In the genomic region with DNA sequence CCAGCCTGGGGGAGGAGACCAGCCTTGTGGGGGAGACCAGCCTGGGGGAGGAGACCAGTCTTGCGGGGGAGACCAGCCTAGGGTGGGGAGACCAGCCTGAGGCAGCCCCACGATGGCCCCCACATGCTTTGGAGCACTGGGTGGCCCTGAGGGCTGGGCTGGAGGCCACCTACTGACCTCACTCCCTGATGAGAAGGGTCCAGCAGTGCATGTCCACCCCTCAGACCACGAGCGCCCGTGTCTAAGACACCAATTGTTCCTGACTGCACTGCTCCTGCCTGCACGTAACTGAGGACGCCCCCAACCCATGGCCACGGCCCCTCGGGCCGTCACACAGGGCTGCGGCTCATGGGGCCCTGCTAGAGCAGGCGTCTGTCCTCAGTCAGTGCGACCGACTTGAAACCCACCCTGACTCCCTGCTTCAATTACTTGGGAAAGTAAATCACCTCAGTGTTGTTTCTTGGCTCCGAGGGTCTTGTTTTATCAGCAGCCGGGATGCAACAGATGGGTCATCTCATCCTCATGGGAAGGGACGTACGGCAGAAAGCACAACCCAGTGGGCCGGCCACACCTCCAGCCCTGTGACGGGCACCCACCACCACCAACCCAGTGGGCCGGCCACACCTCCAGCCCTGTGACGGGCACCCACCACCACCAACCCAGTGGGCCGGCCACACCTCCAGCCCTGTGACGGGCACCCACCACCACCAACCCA, we compare ENCODE assay signal across 8 cellular contexts. TPM values are rescaled to one million over a fixed set of nuclear protein-coding genes. Genes with fewer than 3 reads are reported as not detected.
A peak's percentile ranks its signal among the peaks of the same experiment; 100 is the strongest.
DNase-seq lines count a peak whose midpoint lies in the region; ATAC-seq lines count a peak whose summit lies in the region.

Gene SPATC1L (minus strand): TSS at position 550 of the 715 bp plus-strand sequence. CDS start 1,643 bp downstream, outside the sequence.

- H4K20me1 ChIP-seq in BLaER1 treated with 17β-estradiol and CSF1 and Interleukin-3, amounts not matched to agents 10 nM and 100 nM = peaks cover 0 to 10% (median 0%) of the 10 kb centered on the region in 11 experiments; a peak in 3 of 22 replicates

- H3K36me3 ChIP-seq in BLaER1 treated with 17β-estradiol and CSF1 and Interleukin-3, amounts not matched to agents 10 nM and 100 nM = peaks cover 0 to 17% (median 0%) of the 10 kb centered on the region in 11 experiments; a peak in 3 of 22 replicates
- H3K36me3 ChIP-seq in esophagus (ENCODE audit: control insufficient read depth in 2 of 2, insufficient read depth in 2 of 2, low read length in 1 of 2) = peaks cover 0 to 4% of the 10 kb centered on the region in 2 donors
- H3K36me3 ChIP-seq in mucosa of rectum (ENCODE audit: control insufficient read depth in 2 of 2, insufficient read depth in 2 of 2, low read length in 2 of 2) = no peaks in the 10 kb centered on the region

- H3K4me2 ChIP-seq in BLaER1 treated with 17β-estradiol and CSF1 and Interleukin-3, amounts not matched to agents 10 nM and 100 nM = peak within 1 kb of the TSS; percentile 70 to 93 (median 86)

- peak within 1 kb of the TSS; percentile 59 to 75 (median 70) for H3K4me3 ChIP-seq in BLaER1 treated with 17β-estradiol and CSF1 and Interleukin-3, amounts not matched to agents 10 nM and 100 nM
- H3K4me3 ChIP-seq in esophagus (ENCODE audit: low read depth in 1 of 2, low read length in 2 of 2) (peak within 1 kb of the TSS; percentile 52 to 59), mucosa of rectum (ENCODE audit: low read length in 2 of 2) (peak within 1 kb of the TSS; percentile 67 to 94)

- H3K9ac ChIP-seq in BLaER1 treated with 17β-estradiol and CSF1 and Interleukin-3, amounts not matched to agents 10 nM and 100 nM = peak within 1 kb of the TSS; percentile 51 to 81 (median 66); a peak in 21 of 22 replicates
- peak within 1 kb of the TSS; percentile 71 to 85 for H3K9ac ChIP-seq in mucosa of rectum (ENCODE audit: low read depth in 1 of 2, low read length in 2 of 2)

- peaks cover 9 to 28% (median 15%) of the 10 kb centered on the region in 10 experiments; a peak in 17 of 20 replicates for H3K4me1 ChIP-seq in BLaER1 treated with 17β-estradiol and CSF1 and Interleukin-3, amounts not matched to agents 10 nM and 100 nM
- H3K4me1 ChIP-seq in esophagus (ENCODE audit: control insufficient read depth in 2 of 2, insufficient read depth in 2 of 2, low read length in 1 of 2) (peaks cover 0 to 6% of the 10 kb centered on the region in 2 donors), mucosa of rectum (ENCODE audit: control insufficient read depth in 2 of 2, insufficient read depth in 2 of 2, low read length in 2 of 2) (peaks cover 0 to 6% of the 10 kb centered on the region in 2 donors)

- H3K27me3 ChIP-seq in BLaER1 treated with 17β-estradiol and CSF1 and Interleukin-3, amounts not matched to agents 10 nM and 100 nM = peaks cover 4 to 17% (median 10%) of the 10 kb centered on the region in 11 experiments; a peak in 14 of 22 replicates
- no peaks in the 10 kb centered on the region for H3K27me3 ChIP-seq in esophagus (ENCODE audit: control insufficient read depth in 1 of 2, insufficient read depth in 2 of 2, low read length in 2 of 2)
- no peaks in the 10 kb centered on the region for H3K27me3 ChIP-seq in mucosa of rectum (ENCODE audit: control insufficient read depth in 2 of 2, insufficient read depth in 2 of 2, low read length in 2 of 2)

- peak; percentile 68 for DNase-seq in NCI-H2196 (lab: John Stamatoyannopoulos, UW; ENCODE audit: unreplicated experiment)
- DNase-seq in activated CD8-positive, alpha-beta memory T cell treated with anti-CD3 and anti-CD28 coated beads, Interleukin-2, amount 50 U/mL, for 48 hours = peak; percentile 73
- peak; percentile 31 for DNase-seq in stimulated activated CD8-positive, alpha-beta memory T cell treated with anti-CD3 and anti-CD28 coated beads, Interleukin-7, amount 100 ng/mL, for 24 hours (ENCODE audit: low read depth)

- peak within 1 kb of the TSS in 9 of 11 experiments; percentile 48 to 71 (median 67); a peak in 18 of 22 replicates for H3K27ac ChIP-seq in BLaER1 treated with 17β-estradiol and CSF1 and Interleukin-3, amounts not matched to agents 10 nM and 100 nM
- H3K27ac ChIP-seq in esophagus (ENCODE audit: low read depth in 2 of 2, low read length in 1 of 2) (peak within 1 kb of the TSS; percentile 85 to 96), mucosa of rectum (ENCODE audit: low read depth in 2 of 2, low read length in 2 of 2) (peak within 1 kb of the TSS; percentile 86 to 91)

- 3 to 27% methylated on average over 21 to 22 of the region's 24 CpGs for WGBS in esophagus, 2 donors

- peak; percentile 58 for ATAC-seq in GM21447 (IDR thresholded peaks at IDR 0.05; ENCODE audit: unreplicated experiment)
- ATAC-seq in HG03045 (IDR thresholded peaks at IDR 0.05; ENCODE audit: unreplicated experiment) = no peak

- no peaks in the 10 kb centered on the region for H3K9me3 ChIP-seq in BLaER1 treated with 17β-estradiol and CSF1 and Interleukin-3, amounts not matched to agents 10 nM and 100 nM (replicated peaks in 1 of 11)
- H3K9me3 ChIP-seq in esophagus (ENCODE audit: control insufficient read depth in 2 of 2, insufficient read depth in 1 of 2, low read depth in 1 of 2, low read length in 1 of 2) (no peaks in the 10 kb centered on the region), mucosa of rectum (ENCODE audit: control insufficient read depth in 2 of 2, low read length in 2 of 2) (no peaks in the 10 kb centered on the region)

RNA-seq across cellular contexts. Expression of gene SPATC1L, which starts in this region (rescaled TPM):
- 1 to 10 TPM; 5.2 to 9.3 TPM for polyA plus RNA-seq in esophagus
